8 cellular contexts compared by ENCODE assay signal in the genomic region with DNA sequence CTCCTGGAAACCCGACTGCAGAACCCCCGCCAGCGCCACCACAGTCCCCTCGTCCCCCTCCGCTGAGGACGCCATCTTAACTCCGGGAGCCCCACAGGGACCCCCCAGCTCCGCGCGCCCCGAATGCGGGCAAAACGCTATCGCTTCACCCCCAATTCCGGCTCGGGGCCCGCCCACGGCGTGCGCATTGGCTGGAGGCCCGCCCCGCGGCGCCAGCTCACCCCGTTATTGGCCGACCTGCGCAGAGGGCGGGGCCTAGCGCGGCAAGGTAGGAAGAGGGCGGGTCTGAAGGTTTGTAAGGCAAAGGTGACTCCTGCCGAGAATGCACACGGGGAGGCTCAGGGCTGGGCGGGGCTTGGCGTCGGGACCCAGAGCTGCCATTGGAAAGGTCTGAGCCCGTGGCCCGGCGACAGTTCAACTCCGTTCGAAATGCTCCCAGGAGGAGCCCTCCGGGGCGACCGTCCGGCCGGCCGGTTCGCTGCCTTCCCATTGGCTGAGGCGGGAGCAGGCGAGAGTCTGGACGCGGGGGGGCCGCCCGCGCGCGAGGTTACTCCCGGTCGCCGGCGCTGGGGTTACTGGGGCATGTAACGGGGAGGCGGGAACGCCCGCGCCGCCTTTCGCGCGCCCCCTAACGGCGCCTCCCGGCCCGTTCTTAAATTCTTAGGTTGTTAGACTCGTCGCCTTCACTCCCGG. TPM values are rescaled to one million over a fixed set of nuclear protein-coding genes. Genes with fewer than 3 reads are reported as not detected.
DNase-seq lines count a peak whose midpoint lies in the region; ATAC-seq and TF ChIP-seq lines count a peak whose summit lies in the region.

A gene with protein sequence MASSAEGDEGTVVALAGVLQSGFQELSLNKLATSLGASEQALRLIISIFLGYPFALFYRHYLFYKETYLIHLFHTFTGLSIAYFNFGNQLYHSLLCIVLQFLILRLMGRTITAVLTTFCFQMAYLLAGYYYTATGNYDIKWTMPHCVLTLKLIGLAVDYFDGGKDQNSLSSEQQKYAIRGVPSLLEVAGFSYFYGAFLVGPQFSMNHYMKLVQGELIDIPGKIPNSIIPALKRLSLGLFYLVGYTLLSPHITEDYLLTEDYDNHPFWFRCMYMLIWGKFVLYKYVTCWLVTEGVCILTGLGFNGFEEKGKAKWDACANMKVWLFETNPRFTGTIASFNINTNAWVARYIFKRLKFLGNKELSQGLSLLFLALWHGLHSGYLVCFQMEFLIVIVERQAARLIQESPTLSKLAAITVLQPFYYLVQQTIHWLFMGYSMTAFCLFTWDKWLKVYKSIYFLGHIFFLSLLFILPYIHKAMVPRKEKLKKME (minus strand): TSS at position 127 of the 693 bp plus-strand sequence. CDS start 52 bp downstream, at position 75.

- DNase-seq in NCI-H1694 (lab: John Stamatoyannopoulos, UW): peak; percentile 95
- DNase-seq in amniotic stem cell (lab: John Stamatoyannopoulos, UW): peak; percentile 87
- peak; percentile 98 for DNase-seq in left cardiac atrium
- peak; percentile 100 for DNase-seq in progenitor cell of endocrine pancreas (ENCODE audit: low spot score, unreplicated experiment)
- DNase-seq in ureter (ENCODE audit: low spot score): peak; percentile 98

- peaks cover 6% of the 10 kb centered on the region for H3K36me3 Mint-ChIP-seq in T-helper 1 cell treated with Interleukin-12 subunit alpha and Interleukin-12 subunit beta and Interleukin-4 antibody, amounts not matched to agents 30 μg/mL and 1 μg/mL, for 36 hours (ENCODE audit: low read depth)
- H3K36me3 Mint-ChIP-seq in progenitor cell of endocrine pancreas (ENCODE audit: insufficient read depth): no peaks in the 10 kb centered on the region

- peak; percentile 100 for TF ChIP-seq CTCF in progenitor cell of endocrine pancreas (IDR thresholded peaks at IDR 0.05; ENCODE audit: unreplicated experiment)

- peaks cover 22% of the 10 kb centered on the region for H3K4me1 Mint-ChIP-seq in T-helper 1 cell treated with Interleukin-12 subunit alpha and Interleukin-12 subunit beta and Interleukin-4 antibody, amounts not matched to agents 30 μg/mL and 1 μg/mL, for 36 hours (ENCODE audit: low read depth)
- H3K4me1 Mint-ChIP-seq in progenitor cell of endocrine pancreas (ENCODE audit: low read depth): peaks cover 23% of the 10 kb centered on the region

- peak; percentile 83 for TF ChIP-seq POLR2A in GM15510 (IDR thresholded peaks at IDR 0.05; ENCODE audit: borderline replicate concordance, extremely low read depth, insufficient read length)

- ATAC-seq in HG02885 (IDR thresholded peaks at IDR 0.05; ENCODE audit: poor library complexity, unreplicated experiment) (peak; percentile 93), left cardiac atrium (peak; percentile 97 to 98)

- no peaks in the 10 kb centered on the region for H3K27me3 Mint-ChIP-seq in T-helper 1 cell treated with Interleukin-12 subunit alpha and Interleukin-12 subunit beta and Interleukin-4 antibody, amounts not matched to agents 30 μg/mL and 1 μg/mL, for 36 hours (ENCODE audit: low read depth)
- no peaks in the 10 kb centered on the region for H3K27me3 Mint-ChIP-seq in progenitor cell of endocrine pancreas

- peak within 1 kb of the TSS; percentile 92 for H3K27ac Mint-ChIP-seq in T-helper 1 cell treated with Interleukin-12 subunit alpha and Interleukin-12 subunit beta and Interleukin-4 antibody, amounts not matched to agents 30 μg/mL and 1 μg/mL, for 36 hours
- H3K27ac Mint-ChIP-seq in progenitor cell of endocrine pancreas: peak within 1 kb of the TSS; percentile 97

- no peaks in the 10 kb centered on the region for H3K9me3 Mint-ChIP-seq in T-helper 1 cell treated with Interleukin-12 subunit alpha and Interleukin-12 subunit beta and Interleukin-4 antibody, amounts not matched to agents 30 μg/mL and 1 μg/mL, for 36 hours
- no peaks in the 10 kb centered on the region for H3K9me3 Mint-ChIP-seq in progenitor cell of endocrine pancreas (ENCODE audit: low read depth)

- H3K4me3 Mint-ChIP-seq in T-helper 1 cell treated with Interleukin-12 subunit alpha and Interleukin-12 subunit beta and Interleukin-4 antibody, amounts not matched to agents 30 μg/mL and 1 μg/mL, for 36 hours: peak within 1 kb of the TSS; percentile 95
- H3K4me3 Mint-ChIP-seq in progenitor cell of endocrine pancreas (ENCODE audit: low read depth): peak within 1 kb of the TSS; percentile 78

- intact Hi-C loops in left cardiac atrium (cut with DNase I): no loop called here

RNA-seq across cellular contexts. Expression of the gene that starts here (rescaled TPM):
- total RNA-seq in left cardiac atrium (10 to 100 TPM; 22.6 to 29.4 TPM), progenitor cell of endocrine pancreas (77.9 and 81.8 TPM in 2 replicates), ureter (95.9 TPM)

Comparison
In these comparisons a context has a peak if more than half of its experiments do, and no peak if none do; other contexts are left out.
1. Peak in every context shown above with its lines: DNase-seq and ATAC-seq.